Comparison of ENCODE assay signal across 1 cellular context in genomic region chr14:77028384-77029246, GRCh38.
TF ChIP-seq lines count a peak whose summit lies in the region.

Gene IRF2BPL, minus strand, starts transcription at chr14:77028708. Its CDS starts 916 bp downstream, at chr14:77027792.

TF ChIP-seq in GM12878, 131 proteins besides CTCF, POLR2A, EP300 and RAD21 (continued from another document):
- TF ChIP-seq ZNF592 (IDR thresholded peaks at IDR 0.05): no peak
- TF ChIP-seq EGR1 (IDR thresholded peaks at IDR 0.05; ENCODE audit: borderline replicate concordance in 1 of 2, low read depth in 2 of 2, low read length in 2 of 2): peak in 1 of 2 experiments; percentile 49; a peak in 2 of 3 replicates
- peak; percentile 29 for TF ChIP-seq NBN (IDR thresholded peaks at IDR 0.05)
- TF ChIP-seq CBX5 (IDR thresholded peaks at IDR 0.05; ENCODE audit: low read depth): 0 out of 2 replicates have a peak, but pooled peaks have one; percentile 23
- TF ChIP-seq ZNF207 (IDR thresholded peaks at IDR 0.05; ENCODE audit: borderline replicate concordance): no peak
- TF ChIP-seq NR2C2 (IDR thresholded peaks at IDR 0.05; ENCODE audit: borderline replicate concordance, control insufficient read depth, insufficient read length, low read depth): no peak
- peak; percentile 86 for TF ChIP-seq POLR2AphosphoS5 (IDR thresholded peaks at IDR 0.05; ENCODE audit: low read length)
- TF ChIP-seq MEF2B (IDR thresholded peaks at IDR 0.05; ENCODE audit: partially characterized antibody, poor library complexity, severe bottlenecking): no peak
- TF ChIP-seq MYC (IDR thresholded peaks at IDR 0.05; ENCODE audit: insufficient read depth, insufficient read length, insufficient replicate concordance, low read length, severe bottlenecking): peak; percentile 64
- TF ChIP-seq CUX1 (IDR thresholded peaks at IDR 0.05; ENCODE audit: insufficient replicate concordance, low read depth, low read length): no peak
- TF ChIP-seq CHD1 (IDR thresholded peaks at IDR 0.05; ENCODE audit: low read depth, low read length): peak; percentile 51; the same call in 1 of the 2 replicates
- TF ChIP-seq, protein P1, sequence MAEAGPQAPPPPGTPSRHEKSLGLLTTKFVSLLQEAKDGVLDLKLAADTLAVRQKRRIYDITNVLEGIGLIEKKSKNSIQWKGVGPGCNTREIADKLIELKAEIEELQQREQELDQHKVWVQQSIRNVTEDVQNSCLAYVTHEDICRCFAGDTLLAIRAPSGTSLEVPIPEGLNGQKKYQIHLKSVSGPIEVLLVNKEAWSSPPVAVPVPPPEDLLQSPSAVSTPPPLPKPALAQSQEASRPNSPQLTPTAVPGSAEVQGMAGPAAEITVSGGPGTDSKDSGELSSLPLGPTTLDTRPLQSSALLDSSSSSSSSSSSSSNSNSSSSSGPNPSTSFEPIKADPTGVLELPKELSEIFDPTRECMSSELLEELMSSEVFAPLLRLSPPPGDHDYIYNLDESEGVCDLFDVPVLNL (IDR thresholded peaks at IDR 0.05; ENCODE audit: low read depth, low read length): 0 out of 2 replicates have a peak, but pooled peaks have one; percentile 9
- TF ChIP-seq GATAD2B (conservative IDR thresholded peaks at IDR 0.05; ENCODE audit: low read depth): peak; percentile 91
TF ChIP-seq in GM12878: peak in this region for 51.
